Comparison of ENCODE assay signal across 11 cellular contexts in the genomic region with DNA sequence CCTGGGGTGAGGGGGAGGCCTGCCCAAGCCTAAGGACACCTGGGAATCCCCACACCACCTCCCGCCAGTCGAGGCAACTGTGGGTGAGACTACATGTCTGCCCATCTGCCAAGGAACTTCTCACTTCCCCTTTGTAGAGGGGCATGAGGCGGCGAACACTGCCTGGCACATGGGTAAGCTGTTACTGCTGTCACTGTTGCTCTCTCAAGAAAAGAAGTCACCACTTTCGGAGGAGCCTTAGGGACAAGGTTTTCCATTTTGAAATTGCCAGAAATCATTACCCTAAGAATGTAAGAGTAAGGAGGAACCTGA. TPM values are rescaled to one million over a fixed set of nuclear protein-coding genes. Genes with fewer than 3 reads are reported as not detected.
DNase-seq lines count a peak whose midpoint lies in the region; TF ChIP-seq lines count a peak whose summit lies in the region.
"Had no signal": no experiment of that assay in that cellular context is flagged by ENCODE, and none has a peak within 500 bp of the region (broad histone marks: within the 10 kb centered on the region; RNA-seq: fewer than 3 reads in every experiment).

No MANE protein-coding gene starts in this region.

- H3K4me1 Mint-ChIP-seq in activated T-helper 1 cell treated with anti-CD3 and anti-CD28 coated beads, Interleukin-12 subunit alpha, Interleukin-12 subunit beta, Interleukin-2, Interleukin-4 antibody, amounts not matched to agents 30 ng/mL and 10 ng/mL and 1 ng/mL, durations not matched to agents 14 hours and 24 hours and 36 hours (ENCODE audit: low read depth) = peaks cover 94% of the 10 kb centered on the region

- H3K27me3 ChIP-seq in cardiac muscle cell = no peaks in the 10 kb centered on the region
- H3K27me3 ChIP-seq in right atrium auricular region = no peaks in the 10 kb centered on the region
- H3K27me3 ChIP-seq in vagina = no peaks in the 10 kb centered on the region

- H3K36me3 Mint-ChIP-seq in activated T-helper 1 cell treated with anti-CD3 and anti-CD28 coated beads, Interleukin-12 subunit alpha, Interleukin-12 subunit beta, Interleukin-2, Interleukin-4 antibody, amounts not matched to agents 30 ng/mL and 10 ng/mL and 1 ng/mL, durations not matched to agents 14 hours and 24 hours and 36 hours (ENCODE audit: low read depth) = peaks cover 55% of the 10 kb centered on the region

- no peaks in the 10 kb centered on the region for H3K27me3 Mint-ChIP-seq in activated T-helper 1 cell treated with anti-CD3 and anti-CD28 coated beads, Interleukin-12 subunit alpha, Interleukin-12 subunit beta, Interleukin-2, Interleukin-4 antibody, amounts not matched to agents 30 ng/mL and 10 ng/mL and 1 ng/mL, durations not matched to agents 14 hours and 24 hours and 36 hours (ENCODE audit: insufficient read depth)

- H3K36me3 ChIP-seq in cardiac muscle cell (peaks cover 31% of the 10 kb centered on the region), right atrium auricular region (no peaks in the 10 kb centered on the region), vagina (peaks cover 0 to 3% of the 10 kb centered on the region in 2 donors)

- H3K9me3 Mint-ChIP-seq in activated T-helper 1 cell treated with anti-CD3 and anti-CD28 coated beads, Interleukin-12 subunit alpha, Interleukin-12 subunit beta, Interleukin-2, Interleukin-4 antibody, amounts not matched to agents 30 ng/mL and 10 ng/mL and 1 ng/mL, durations not matched to agents 14 hours and 24 hours and 36 hours = no peaks in the 10 kb centered on the region

- H3K9me3 ChIP-seq in cardiac muscle cell (ENCODE audit: low read depth) (no peaks in the 10 kb centered on the region), right atrium auricular region (no peaks in the 10 kb centered on the region), vagina (no peaks in the 10 kb centered on the region)

- intact Hi-C loops in activated T-helper 1 cell treated with anti-CD3 and anti-CD28 coated beads, Interleukin-12 subunit alpha, Interleukin-12 subunit beta, Interleukin-2, Interleukin-4 antibody, amounts not matched to agents 30 ng/mL and 10 ng/mL and 1 ng/mL, durations not matched to agents 14 hours and 24 hours and 36 hours (cut with micrococcal nuclease) = no loop called here
- intact Hi-C loops in vagina (cut with DNase I) = no loop called here

- peaks cover 14% of the 10 kb centered on the region for H3K4me1 ChIP-seq in cardiac muscle cell (ENCODE audit: low read depth)
- H3K4me1 ChIP-seq in right atrium auricular region = peaks cover 0 to 22% of the 10 kb centered on the region in 2 donors
- peaks cover 89% of the 10 kb centered on the region for H3K4me1 ChIP-seq in vagina

- peak overlapping the region; percentile 67 for H3K27ac Mint-ChIP-seq in activated T-helper 1 cell treated with anti-CD3 and anti-CD28 coated beads, Interleukin-12 subunit alpha, Interleukin-12 subunit beta, Interleukin-2, Interleukin-4 antibody, amounts not matched to agents 30 ng/mL and 10 ng/mL and 1 ng/mL, durations not matched to agents 14 hours and 24 hours and 36 hours

- TF ChIP-seq CTCF in cardiac muscle cell (IDR thresholded peaks at IDR 0.05; ENCODE audit: low read depth, low read length) (no peak), right atrium auricular region (IDR thresholded peaks at IDR 0.05) (no peak), vagina (IDR thresholded peaks at IDR 0.05) (no peak)

- no peak overlapping the region for H3K4me3 Mint-ChIP-seq in activated T-helper 1 cell treated with anti-CD3 and anti-CD28 coated beads, Interleukin-12 subunit alpha, Interleukin-12 subunit beta, Interleukin-2, Interleukin-4 antibody, amounts not matched to agents 30 ng/mL and 10 ng/mL and 1 ng/mL, durations not matched to agents 14 hours and 24 hours and 36 hours

- H3K4me3 ChIP-seq in cardiac muscle cell = no peak overlapping the region
- no peak overlapping the region for H3K4me3 ChIP-seq in right atrium auricular region
- no peak overlapping the region for H3K4me3 ChIP-seq in vagina

- TF ChIP-seq POLR2A in vagina (IDR thresholded peaks at IDR 0.05) = no peak

- no peak for DNase-seq in cardiac muscle cell (ENCODE audit: low read depth in 1 of 2, low spot score in 1 of 2)
- no peak for DNase-seq in right atrium auricular region (ENCODE audit: low spot score)
- no peak for DNase-seq in activated T-helper 1 cell treated with anti-CD3 and anti-CD28 coated beads, Interleukin-12 subunit alpha, Interleukin-12 subunit beta, Interleukin-2, Interleukin-4 antibody, amounts not matched to agents 30 ng/mL and 10 ng/mL and 1 ng/mL, durations not matched to agents 14 hours and 24 hours and 36 hours (ENCODE audit: low spot score)
- DNase-seq in medulla oblongata (ENCODE audit: extremely low spot score) = peak; percentile 69
- no peak for DNase-seq in vagina (ENCODE audit: extremely low spot score in 2 of 2)
- DNase-seq in HCEC 1CT = no peak
- DNase-seq in A172 (ENCODE audit: low spot score) = no peak
- no peak for DNase-seq in NCI-H2196 (lab: John Stamatoyannopoulos, UW; ENCODE audit: unreplicated experiment)
- DNase-seq: COR-L47, foreskin melanocyte, NCI-H1092 had no signal

- H3K27ac ChIP-seq in cardiac muscle cell (peak overlapping the region; percentile 73), right atrium auricular region (no peak overlapping the region), vagina (peak overlapping the region; percentile 62)

RNA-seq across cellular contexts. Expression of a gene that starts 23.4 kb away (rescaled TPM):
- total RNA-seq in cardiac muscle cell = 714 and 748 TPM in 2 replicates
- polyA plus RNA-seq in cardiac muscle cell = 215 and 243 TPM in 2 replicates
- 10 to 100 TPM; 25.0 to 51.5 TPM for total RNA-seq in right atrium auricular region
- 111 and 120 TPM in 2 replicates for total RNA-seq in activated T-helper 1 cell treated with anti-CD3 and anti-CD28 coated beads, Interleukin-12 subunit alpha, Interleukin-12 subunit beta, Interleukin-2, Interleukin-4 antibody, amounts not matched to agents 30 ng/mL and 10 ng/mL and 1 ng/mL, durations not matched to agents 14 hours and 24 hours and 36 hours
- 286 TPM for total RNA-seq in vagina
- total RNA-seq in A172 (2014; rRNA removed; shearing (Covaris generic)) = 164 and 282 TPM in 2 replicates

Comparison
In these comparisons a context has a peak if more than half of its experiments do, and no peak if none do; other contexts are left out.
1. H3K27ac ChIP-seq: peak in cardiac muscle cell (single experiment) and vagina (single experiment); none in right atrium auricular region (0 of 2).